ENCODE assay signal across 28 cellular contexts in genomic region chr13:43881580-43881979, GRCh38. TPM values are rescaled to one million over a fixed set of nuclear protein-coding genes. Genes with fewer than 3 reads are reported as not detected.
A peak's percentile ranks its signal among the peaks of the same experiment; 100 is the strongest.
DNase-seq lines count a peak whose midpoint lies in the region; TF ChIP-seq lines count a peak whose summit lies in the region.
"Had no signal": no experiment of that assay in that cellular context is flagged by ENCODE, and none has a peak within 500 bp of the region (broad histone marks: within the 10 kb centered on the region; RNA-seq: fewer than 3 reads in every experiment).

No MANE protein-coding gene starts in this region.

- H3K79me2 ChIP-seq in OCI-LY1 (ENCODE audit: insufficient read depth, low read length): no peaks in the 10 kb centered on the region

- no peak overlapping the region for H3K9ac ChIP-seq in OCI-LY1 (ENCODE audit: low read length)
- H3K9ac ChIP-seq: KMS-11 had no signal

- H3K27me3 ChIP-seq in OCI-LY1 (ENCODE audit: insufficient read depth, low read length): no peaks in the 10 kb centered on the region
- H3K27me3 ChIP-seq: left lung, MG63 had no signal

- no peak overlapping the region for H3K27ac ChIP-seq in OCI-LY1 (ENCODE audit: low read depth, low read length, poor library complexity, severe bottlenecking)
- H3K27ac ChIP-seq: HL-60, KMS-11, left lung, SK-N-MC, VCaP had no signal

- peak overlapping the region; percentile 27 for H3K4me3 Mint-ChIP-seq in T-helper 1 cell treated with Interleukin-12 subunit alpha and Interleukin-12 subunit beta and Interleukin-4 antibody, amounts not matched to agents 30 μg/mL and 1 μg/mL, for 36 hours
- H3K4me3 Mint-ChIP-seq in dendritic cell treated with granulocyte-macrophage colony-stimulating factor and Interleukin-4, amounts not matched to agents 40 ng/mL and 50 ng/mL, for 4 days: peak overlapping the region; percentile 30
- peak overlapping the region; percentile 51 for H3K4me3 Mint-ChIP-seq in neural crest cell
- H3K4me3 Mint-ChIP-seq in T-helper 2 cell treated with Interferon-gamma antibody and Interleukin-4, amounts not matched to agents 5 μg/mL and 100 μg/mL, for 36 hours: no peak overlapping the region
- H3K4me3 Mint-ChIP-seq: activated CD8-positive, alpha-beta T cell treated with anti-CD3 and anti-CD28 coated beads, Interleukin-2, amount 10 ng/mL, durations not matched to agents 7 days and 5 days; central memory CD8-positive, alpha-beta T cell; endodermal cell had no signal

- no peak overlapping the region for H3K4me3 ChIP-seq in OCI-LY1 (ENCODE audit: low read depth, low read length, poor library complexity, severe bottlenecking)
- H3K4me3 ChIP-seq: MG63, SK-N-MC had no signal

- no peaks in the 10 kb centered on the region for H3K9me3 Mint-ChIP-seq in T-helper 1 cell treated with Interleukin-12 subunit alpha and Interleukin-12 subunit beta and Interleukin-4 antibody, amounts not matched to agents 30 μg/mL and 1 μg/mL, for 36 hours
- no peaks in the 10 kb centered on the region for H3K9me3 Mint-ChIP-seq in dendritic cell treated with granulocyte-macrophage colony-stimulating factor and Interleukin-4, amounts not matched to agents 40 ng/mL and 50 ng/mL, for 4 days
- H3K9me3 Mint-ChIP-seq in neural crest cell: peaks cover 3% of the 10 kb centered on the region
- H3K9me3 Mint-ChIP-seq in T-helper 2 cell treated with Interferon-gamma antibody and Interleukin-4, amounts not matched to agents 5 μg/mL and 100 μg/mL, for 36 hours: no peaks in the 10 kb centered on the region
- H3K9me3 Mint-ChIP-seq: central memory CD8-positive, alpha-beta T cell had no signal

- no peaks in the 10 kb centered on the region for H3K9me2 ChIP-seq in OCI-LY1 (ENCODE audit: low read depth, low read length)

- no peak overlapping the region for H3K27ac Mint-ChIP-seq in T-helper 1 cell treated with Interleukin-12 subunit alpha and Interleukin-12 subunit beta and Interleukin-4 antibody, amounts not matched to agents 30 μg/mL and 1 μg/mL, for 36 hours
- no peak overlapping the region for H3K27ac Mint-ChIP-seq in dendritic cell treated with granulocyte-macrophage colony-stimulating factor and Interleukin-4, amounts not matched to agents 40 ng/mL and 50 ng/mL, for 4 days
- no peak overlapping the region for H3K27ac Mint-ChIP-seq in neural crest cell (ENCODE audit: unreplicated experiment)
- no peak overlapping the region for H3K27ac Mint-ChIP-seq in T-helper 2 cell treated with Interferon-gamma antibody and Interleukin-4, amounts not matched to agents 5 μg/mL and 100 μg/mL, for 36 hours
- H3K27ac Mint-ChIP-seq: activated CD8-positive, alpha-beta T cell treated with anti-CD3 and anti-CD28 coated beads, Interleukin-2, amount 10 ng/mL, durations not matched to agents 7 days and 5 days; CD14-positive monocyte; endodermal cell had no signal

- no peaks in the 10 kb centered on the region for H3K9me3 ChIP-seq in OCI-LY1 (ENCODE audit: low read length)
- H3K9me3 ChIP-seq: left lung, MG63 had no signal

- H3K36me3 ChIP-seq in OCI-LY1 (ENCODE audit: insufficient read depth, low read length): peaks cover 4% of the 10 kb centered on the region
- H3K36me3 ChIP-seq: MG63 had no signal

- H3F3A ChIP-seq in OCI-LY1 (ENCODE audit: insufficient read depth, low read length): peaks cover 6% of the 10 kb centered on the region; the same call in 1 of the 2 replicates

- H3K4me2 ChIP-seq in OCI-LY1 (ENCODE audit: low read length): peak overlapping the region; percentile 85; the same call in 1 of the 2 replicates

- H4K20me1 ChIP-seq in OCI-LY1 (ENCODE audit: insufficient read depth, low read length): no peaks in the 10 kb centered on the region

- H3K4me1 Mint-ChIP-seq in T-helper 1 cell treated with Interleukin-12 subunit alpha and Interleukin-12 subunit beta and Interleukin-4 antibody, amounts not matched to agents 30 μg/mL and 1 μg/mL, for 36 hours (ENCODE audit: low read depth): peaks cover 12% of the 10 kb centered on the region
- peaks cover 43% of the 10 kb centered on the region for H3K4me1 Mint-ChIP-seq in dendritic cell treated with granulocyte-macrophage colony-stimulating factor and Interleukin-4, amounts not matched to agents 40 ng/mL and 50 ng/mL, for 4 days (ENCODE audit: low read depth)
- peaks cover 16% of the 10 kb centered on the region for H3K4me1 Mint-ChIP-seq in neural crest cell
- peaks cover 9% of the 10 kb centered on the region for H3K4me1 Mint-ChIP-seq in T-helper 2 cell treated with Interferon-gamma antibody and Interleukin-4, amounts not matched to agents 5 μg/mL and 100 μg/mL, for 36 hours (ENCODE audit: low read depth)

- H3K27me3 Mint-ChIP-seq in T-helper 1 cell treated with Interleukin-12 subunit alpha and Interleukin-12 subunit beta and Interleukin-4 antibody, amounts not matched to agents 30 μg/mL and 1 μg/mL, for 36 hours (ENCODE audit: low read depth): peaks cover 14% of the 10 kb centered on the region
- H3K27me3 Mint-ChIP-seq in dendritic cell treated with granulocyte-macrophage colony-stimulating factor and Interleukin-4, amounts not matched to agents 40 ng/mL and 50 ng/mL, for 4 days: peaks cover 7% of the 10 kb centered on the region
- H3K27me3 Mint-ChIP-seq in neural crest cell (ENCODE audit: low read depth): peaks cover 37% of the 10 kb centered on the region
- H3K27me3 Mint-ChIP-seq in T-helper 2 cell treated with Interferon-gamma antibody and Interleukin-4, amounts not matched to agents 5 μg/mL and 100 μg/mL, for 36 hours (ENCODE audit: low read depth): peaks cover 51% of the 10 kb centered on the region
- H3K27me3 Mint-ChIP-seq: central memory CD8-positive, alpha-beta T cell had no signal

- H2AFZ ChIP-seq in OCI-LY1 (ENCODE audit: low read length): no peak overlapping the region

- TF ChIP-seq CTCF in OCI-LY1 (IDR thresholded peaks at IDR 0.05; ENCODE audit: low read length): no peak
- no peak for TF ChIP-seq CTCF in neural crest cell (conservative IDR thresholded peaks at IDR 0.05)

- H3K36me3 Mint-ChIP-seq in T-helper 1 cell treated with Interleukin-12 subunit alpha and Interleukin-12 subunit beta and Interleukin-4 antibody, amounts not matched to agents 30 μg/mL and 1 μg/mL, for 36 hours (ENCODE audit: low read depth): peaks cover 11% of the 10 kb centered on the region
- peaks cover 53% of the 10 kb centered on the region for H3K36me3 Mint-ChIP-seq in dendritic cell treated with granulocyte-macrophage colony-stimulating factor and Interleukin-4, amounts not matched to agents 40 ng/mL and 50 ng/mL, for 4 days (ENCODE audit: low read depth)
- H3K36me3 Mint-ChIP-seq in neural crest cell (ENCODE audit: low read depth): no peaks in the 10 kb centered on the region
- H3K36me3 Mint-ChIP-seq in T-helper 2 cell treated with Interferon-gamma antibody and Interleukin-4, amounts not matched to agents 5 μg/mL and 100 μg/mL, for 36 hours (ENCODE audit: low read depth): no peaks in the 10 kb centered on the region

- peaks cover 39% of the 10 kb centered on the region for H3K4me1 ChIP-seq in OCI-LY1 (ENCODE audit: insufficient read depth, low read length, severe bottlenecking)

- intact Hi-C loops in dendritic cell treated with granulocyte-macrophage colony-stimulating factor and Interleukin-4, amounts not matched to agents 40 ng/mL and 50 ng/mL, for 4 days (cut with micrococcal nuclease): loop anchor here (10.0 kb wide), 1 partner anchor 693 kb away; the partner anchor contains the start of gene TSC22D1

- DNase-seq in T-helper 1 cell (no peak), neural crest cell (ENCODE audit: low read depth, low spot score) (no peak), DMS 273 treated with DMSO at 0.1 percent for 48 hours (lab: John Stamatoyannopoulos, UW) (no peak), SHP77 treated with DMSO at 0.1 percent for 48 hours (lab: John Stamatoyannopoulos, UW) (no peak)
- DNase-seq in T-helper 2 cell treated with Interferon-gamma antibody and Interleukin-4, amounts not matched to agents 5 μg/mL and 100 μg/mL, for 36 hours (ENCODE audit: low spot score): no peak
- DNase-seq: 8988T; activated CD4-positive, alpha-beta T cell treated with anti-CD3 and anti-CD28 coated beads for 4 hours; activated CD8-positive, alpha-beta T cell treated with anti-CD3 and anti-CD28 coated beads, Interleukin-2, amount 10 ng/mL, durations not matched to agents 7 days and 5 days; activated gamma-delta T cell; endodermal cell; glutamatergic neuron; left lung; MG63; NCI-H1105; NCI-H187 treated with DMSO at 0.1 percent for 48 hours; NCI-H2171; stimulated activated CD4-positive, alpha-beta T cell treated with anti-CD3 and anti-CD28 coated beads, Interleukin-4, amount 100 ng/mL, for 4 hours; T-helper 9 cell; trophoblast cell had no signal

RNA-seq across cellular contexts. Expression of gene LACC1, which starts 1.9 kb away (rescaled TPM):
- 0.75 and 1.1 TPM in 2 replicates for total RNA-seq in neural crest cell

RNA-seq across cellular contexts. Expression of gene CCDC122, which starts 2.0 kb away (rescaled TPM):
- 4.8 and 6.4 TPM in 2 replicates for total RNA-seq in neural crest cell
